In the genomic region with DNA sequence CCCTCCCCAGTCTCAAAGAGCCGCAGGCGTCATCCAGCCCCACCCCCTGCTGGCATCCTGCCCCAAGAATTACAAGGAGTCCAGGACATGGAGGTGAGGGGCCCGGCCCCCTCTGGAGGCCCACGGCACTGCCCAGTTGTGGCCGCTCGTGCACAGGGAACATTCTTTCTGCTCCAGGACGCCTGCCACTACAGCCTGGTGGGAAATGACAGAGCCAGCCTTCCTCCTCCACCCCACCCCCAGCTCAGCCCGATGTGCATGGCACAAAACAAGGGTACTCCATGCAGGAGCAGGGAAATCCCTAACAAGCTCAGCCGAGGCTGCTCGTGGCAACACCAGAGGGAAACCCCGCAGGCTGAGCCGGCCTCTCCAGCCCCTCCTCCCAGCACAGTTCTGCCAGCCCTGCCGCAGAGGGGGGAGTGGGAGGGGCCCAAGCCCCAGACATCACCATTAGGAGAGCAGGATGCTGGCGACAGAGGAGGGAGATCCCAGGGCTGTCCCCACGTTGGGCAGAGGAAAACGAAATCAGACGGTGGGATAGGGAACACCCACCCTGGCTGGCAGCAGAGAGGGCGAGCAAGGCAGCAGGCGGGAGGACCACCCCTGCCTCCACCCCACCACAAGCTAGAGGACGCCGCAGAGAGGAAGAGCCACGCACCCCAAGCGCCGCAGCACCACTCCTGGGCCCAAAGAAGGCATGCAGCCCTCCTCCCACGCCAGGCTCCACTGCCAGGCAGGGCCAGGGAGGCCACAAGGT, we compare ENCODE assay signal across 10 cellular contexts. TPM values are rescaled to one million over a fixed set of nuclear protein-coding genes. Genes with fewer than 3 reads are reported as not detected.
A peak's percentile ranks its signal among the peaks of the same experiment; 100 is the strongest.
DNase-seq lines count a peak whose midpoint lies in the region; ATAC-seq and FAIRE-seq lines count a peak whose summit lies in the region.
"Had no signal": no experiment of that assay in that cellular context is flagged by ENCODE, and none has a peak within 500 bp of the region (broad histone marks: within the 10 kb centered on the region; RNA-seq: fewer than 3 reads in every experiment).

No MANE protein-coding gene starts in this region.

- DNase-seq in CD4-positive, alpha-beta memory T cell = peak in 3 of 5 donors; percentile 24 to 67 (median 37)
- DNase-seq in H7 (peak; percentile 92), T-helper 22 cell (ENCODE audit: low read depth) (peak; percentile 32), left ventricle myocardium superior (peak; percentile 68), frontal cortex (ENCODE audit: low spot score in 2 of 2) (no peak)
- DNase-seq: PC-9 had no signal

- H3K27me3 ChIP-seq in CD4-positive, alpha-beta memory T cell (ENCODE audit: insufficient read depth, low read length) = no peaks in the 10 kb centered on the region
- H3K27me3 ChIP-seq in H7 (ENCODE audit: control insufficient read depth, insufficient read depth, low read length) = no peaks in the 10 kb centered on the region; the same call in 1 of the 2 replicates

- ATAC-seq in left ventricle myocardium superior = peak; percentile 9
- ATAC-seq in GM18907 (IDR thresholded peaks at IDR 0.05; ENCODE audit: unreplicated experiment) = no peak
- ATAC-seq in HG03196 (IDR thresholded peaks at IDR 0.05; ENCODE audit: unreplicated experiment) = no peak
- no peak for ATAC-seq in HG03460 (IDR thresholded peaks at IDR 0.05; ENCODE audit: unreplicated experiment)

- no peak for FAIRE-seq in frontal cortex (lab: Jason Lieb, UNC)

- no peaks in the 10 kb centered on the region for H3K9me3 Mint-ChIP-seq in CD4-positive, alpha-beta memory T cell

- no peaks in the 10 kb centered on the region for H3K9me3 ChIP-seq in CD4-positive, alpha-beta memory T cell (ENCODE audit: control insufficient read depth in 1 of 2, low read length in 2 of 2)
- H3K9me3 ChIP-seq: adrenal gland had no signal

- peak overlapping the region in 1 of 2 donors; percentile 38 for H3K4me3 ChIP-seq in CD4-positive, alpha-beta memory T cell (ENCODE audit: low read length in 2 of 2)
- H3K4me3 ChIP-seq in H7 (ENCODE audit: insufficient read depth, low read depth, low read length) = no peak overlapping the region
- H3K4me3 ChIP-seq: adrenal gland, PC-9 had no signal

- peak overlapping the region; percentile 71 for H3K27ac ChIP-seq in CD4-positive, alpha-beta memory T cell (ENCODE audit: low read depth, low read length)
- H3K27ac ChIP-seq: PC-9 had no signal

- H3K36me3 Mint-ChIP-seq in CD4-positive, alpha-beta memory T cell = peaks cover 7 to 17% of the 10 kb centered on the region in 2 donors

- H3K4me1 ChIP-seq in CD4-positive, alpha-beta memory T cell (ENCODE audit: insufficient read depth, low read length) = peaks cover 70% of the 10 kb centered on the region
- H3K4me1 ChIP-seq: adrenal gland had no signal

- peak overlapping the region in 7 of 8 donors; percentile 21 to 86 (median 67) for H3K4me3 Mint-ChIP-seq in CD4-positive, alpha-beta memory T cell

- POLR2A ChIA-PET in CD4-positive, alpha-beta memory T cell (lab: Charles Lee; ENCODE audit: partially characterized antibody) = interaction anchor here (0.7 to 6.8 kb wide), 13 partner anchors 11 to 327 kb away, joined by 3 to 100 read pairs (median 5); partner anchors contain the start of genes IGSF9B, JAM3, NCAPD3 and VPS26B

- H3K4me1 Mint-ChIP-seq in CD4-positive, alpha-beta memory T cell = peaks cover 43 to 83% (median 64%) of the 10 kb centered on the region in 4 donors

- intact Hi-C loops in CD4-positive, alpha-beta memory T cell (cut with micrococcal nuclease) = loop anchor here (1.0 to 5.0 kb wide), 4 partner anchors 21 to 121 kb away; partner anchors contain the start of gene JAM3
- intact Hi-C loops in left ventricle myocardium superior (cut with micrococcal nuclease) = no loop called here

- CTCF ChIA-PET in CD4-positive, alpha-beta memory T cell (lab: Charles Lee; ENCODE audit: partially characterized antibody) = interaction anchor here (0.7 to 4.0 kb wide), 16 partner anchors 8 to 193 kb away, joined by 3 to 54 read pairs (median 6); partner anchors contain the start of genes IGSF9B and JAM3

- H3K36me3 ChIP-seq in CD4-positive, alpha-beta memory T cell (ENCODE audit: insufficient read depth, low read length) = no peaks in the 10 kb centered on the region
- peaks cover 3% of the 10 kb centered on the region for H3K36me3 ChIP-seq in H7 (replicated peaks; ENCODE audit: control insufficient read depth, insufficient read depth, low read length)
- H3K36me3 ChIP-seq: adrenal gland had no signal

- peak overlapping the region; percentile 82 to 97 (median 92) for H3K27ac Mint-ChIP-seq in CD4-positive, alpha-beta memory T cell

- peaks cover 0 to 10% of the 10 kb centered on the region in 2 donors for H3K27me3 Mint-ChIP-seq in CD4-positive, alpha-beta memory T cell

RNA-seq across cellular contexts. Expression of gene IGSF9B, which starts 10.0 kb away (rescaled TPM):
- 10 to 100 TPM; 36.0 to 38.6 TPM for total RNA-seq in CD4-positive, alpha-beta memory T cell
- 1 to 10 TPM in 1 of 2 donors, under 1 TPM in 1; 0.59 to 2.5 TPM for polyA plus RNA-seq in CD4-positive, alpha-beta memory T cell
- 6.1 and 12.4 TPM in 2 replicates for total RNA-seq in H7 (2014; rRNA removed; shearing (Covaris generic))
- total RNA-seq in left ventricle myocardium superior = 34.5 TPM
- 6.9 TPM for total RNA-seq in frontal cortex
- total RNA-seq: PC-9 had no signal

Comparison
In these comparisons a context has a peak if more than half of its experiments do, and no peak if none do; other contexts are left out.
1. DNase-seq: peak in CD4-positive, alpha-beta memory T cell (3 of 5), H7 (single experiment), T-helper 22 cell (single experiment) and left ventricle myocardium superior (single experiment); none in frontal cortex (0 of 2).